17 cellular contexts compared by ENCODE assay signal in the genomic region with DNA sequence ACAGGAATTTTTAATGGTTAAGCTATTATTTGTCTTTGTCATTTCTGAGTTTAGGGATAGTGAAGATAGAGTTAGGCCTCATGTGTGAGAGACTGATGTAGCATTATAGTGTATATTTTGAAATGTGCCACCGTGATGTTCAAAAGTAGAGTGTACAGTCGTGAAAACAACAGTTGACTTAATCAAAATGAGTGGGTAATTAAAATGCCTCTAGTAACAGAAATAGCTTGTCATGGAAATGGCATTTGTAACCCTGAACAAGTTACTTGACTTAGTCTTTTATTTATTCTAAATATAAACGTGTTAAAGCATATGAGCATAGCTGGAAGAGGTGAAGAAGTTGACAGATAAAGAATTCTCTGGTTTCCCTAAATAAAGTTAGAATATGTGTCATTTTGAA. TPM values are rescaled to one million over a fixed set of nuclear protein-coding genes. Genes with fewer than 3 reads are reported as not detected.
DNase-seq lines count a peak whose midpoint lies in the region; ATAC-seq and TF ChIP-seq lines count a peak whose summit lies in the region.
"Had no signal": no experiment of that assay in that cellular context is flagged by ENCODE, and none has a peak within 500 bp of the region (broad histone marks: within the 10 kb centered on the region; RNA-seq: fewer than 3 reads in every experiment).

No MANE protein-coding gene starts in this region.

- H3K36me3 ChIP-seq in right atrium auricular region, result no peaks in the 10 kb centered on the region
- H3K36me3 ChIP-seq in heart right ventricle, result peaks cover 0 to 56% (median 0%) of the 10 kb centered on the region in 9 donors

- intact Hi-C loops in Right ventricle myocardium inferior (cut with DNase I) (no loop called here), heart right ventricle (cut with DNase I) (no loop called here), right cardiac atrium (cut with DNase I) (no loop called here), left ventricle myocardium superior (cut with micrococcal nuclease) (no loop called here)

- DNase-seq in Right ventricle myocardium inferior (ENCODE audit: missing footprints) (no peak), right atrium auricular region (ENCODE audit: low spot score) (no peak), heart right ventricle (no peak), right cardiac atrium (no peak), left ventricle myocardium superior (no peak), DMS 273 treated with DMSO at 0.1 percent for 48 hours (lab: John Stamatoyannopoulos, UW) (no peak)
- DNase-seq: ACHN; C1 segment of cervical spinal cord; Calu3; CD4-positive, alpha-beta memory T cell; COR-L47; DMS153; DND-41; GM23248; H7; HCEC 1CT had no signal

- H3K4me1 ChIP-seq in right atrium auricular region (no peaks in the 10 kb centered on the region), heart right ventricle (peaks cover 0 to 12% (median 0%) of the 10 kb centered on the region in 9 donors), right cardiac atrium (ENCODE audit: control insufficient read depth, insufficient read depth, low read length) (no peaks in the 10 kb centered on the region)

- ATAC-seq in Right ventricle myocardium inferior (peak; percentile 56), heart right ventricle (peak in 4 of 8 donors; percentile 63 to 79 (median 76)), right cardiac atrium (no peak), left ventricle myocardium superior (peak; percentile 87)

- H3K4me3 ChIP-seq in right atrium auricular region (no peak overlapping the region), heart right ventricle (no peak overlapping the region), right cardiac atrium (ENCODE audit: low read length) (no peak overlapping the region)
- H3K4me3 ChIP-seq: GM23248 had no signal

- TF ChIP-seq CTCF in right atrium auricular region (IDR thresholded peaks at IDR 0.05) (no peak), heart right ventricle (IDR thresholded peaks at IDR 0.05) (no peak)

- WGBS in heart right ventricle, 2 donors, result 47 to 62% methylated on average over 3 of the region's 3 CpGs
- 66% methylated on average over 3 of the region's 3 CpGs for WGBS in right cardiac atrium

- no peak overlapping the region for H3K27ac ChIP-seq in right atrium auricular region
- peak overlapping the region in 7 of 10 donors; percentile 15 to 73 (median 72) for H3K27ac ChIP-seq in heart right ventricle
- no peak overlapping the region for H3K27ac ChIP-seq in right cardiac atrium (ENCODE audit: low read length)
- H3K27ac ChIP-seq: 22Rv1, GM23248 had no signal

- H3K27me3 ChIP-seq in right atrium auricular region (no peaks in the 10 kb centered on the region), heart right ventricle (no peaks in the 10 kb centered on the region), right cardiac atrium (ENCODE audit: control insufficient read depth, insufficient read depth) (no peaks in the 10 kb centered on the region)

- H3K9me3 ChIP-seq in right atrium auricular region (no peaks in the 10 kb centered on the region), heart right ventricle (no peaks in the 10 kb centered on the region), right cardiac atrium (ENCODE audit: control insufficient read depth, low read length) (no peaks in the 10 kb centered on the region)

RNA-seq across cellular contexts. Expression of a gene that starts 6.1 kb away (rescaled TPM):
- total RNA-seq in Right ventricle myocardium inferior (221 TPM), right atrium auricular region (not detected), heart right ventricle (100 to 1,000 TPM in 7 of 10 donors, not detected in 3; 195 to 272 (median 249) TPM), right cardiac atrium (100 to 1,000 TPM in 2 of 4 donors, not detected in 2; 134 to 159 TPM), left ventricle myocardium superior (245 TPM)
- polyA plus RNA-seq in heart right ventricle (10 to 100 TPM; 52.3 to 76.2 TPM), right cardiac atrium (120 TPM)
- total RNA-seq: Calu3, H7 had no signal
- polyA plus RNA-seq: CD4-positive, alpha-beta memory T cell had no signal

Comparison
In these comparisons a context has a peak if more than half of its experiments do, and no peak if none do; other contexts are left out.
1. ATAC-seq: peak in Right ventricle myocardium inferior (single experiment) and left ventricle myocardium superior (single experiment); none in right cardiac atrium (0 of 2).
2. H3K27ac ChIP-seq: peak in heart right ventricle (7 of 10); none in right atrium auricular region (0 of 2) and right cardiac atrium (single experiment).